Comparison of ENCODE assay signal across 3 cellular contexts in genomic region chr2:10278763-10279471, GRCh38.
TF ChIP-seq lines count a peak whose summit lies in the region.

No MANE protein-coding gene starts in this region.

TF ChIP-seq in HCT116, 20 proteins besides CTCF, POLR2A, EP300 and RAD21:
- TF ChIP-seq EZH2 (IDR thresholded peaks at IDR 0.05) (no peak), TCF7L2 (IDR thresholded peaks at IDR 0.05; ENCODE audit: borderline replicate concordance, extremely low read depth, insufficient read depth, insufficient read length) (no peak), REST (IDR thresholded peaks at IDR 0.05; ENCODE audit: low read depth) (no peak), ZNF274 (IDR thresholded peaks at IDR 0.05; ENCODE audit: low read depth, low read length) (no peak), FOSL1 (IDR thresholded peaks at IDR 0.05; ENCODE audit: low read depth) (no peak), CEBPB (IDR thresholded peaks at IDR 0.05; ENCODE audit: low read depth) (no peak), JUND (IDR thresholded peaks at IDR 0.05) (no peak), CBX3 (IDR thresholded peaks at IDR 0.05; ENCODE audit: low read depth) (no peak), MAX (IDR thresholded peaks at IDR 0.05) (no peak), ATF3 (IDR thresholded peaks at IDR 0.05) (no peak)

TF ChIP-seq in HepG2, 621 proteins besides CTCF, POLR2A, EP300 and RAD21 (continues in another document):
- TF ChIP-seq BCL3 (CRISPR knock-in tag; IDR thresholded peaks at IDR 0.05) (0 out of 2 replicates have a peak, but pooled peaks have one; percentile 1), GZF1 (CRISPR knock-in tag; IDR thresholded peaks at IDR 0.05) (no peak), ZNF414 (CRISPR knock-in tag; IDR thresholded peaks at IDR 0.05) (peak; percentile 21; the same call in 1 of the 2 replicates), FOXP4 (CRISPR knock-in tag; IDR thresholded peaks at IDR 0.05) (no peak), NFIB (CRISPR knock-in tag; IDR thresholded peaks at IDR 0.05; ENCODE audit: borderline replicate concordance) (0 out of 2 replicates have a peak, but pooled peaks have one; percentile 68), ZNF331 (CRISPR knock-in tag; IDR thresholded peaks at IDR 0.05) (0 out of 2 replicates have a peak, but pooled peaks have one; percentile 4), CHD2 (IDR thresholded peaks at IDR 0.05; ENCODE audit: low read depth, low read length) (no peak), NPAS2 (CRISPR knock-in tag; IDR thresholded peaks at IDR 0.05; ENCODE audit: borderline replicate concordance) (0 out of 2 replicates have a peak, but pooled peaks have one; percentile 84), TEAD3 (CRISPR knock-in tag; optimal IDR thresholded peaks at IDR 0.05; ENCODE audit: borderline replicate concordance) (peak; percentile 5), MIER3 (CRISPR knock-in tag; IDR thresholded peaks at IDR 0.05; ENCODE audit: borderline replicate concordance) (peak; percentile 29; the same call in 1 of the 2 replicates), DBP (CRISPR knock-in tag; IDR thresholded peaks at IDR 0.05; ENCODE audit: not compliant biosample characterization) (peak; percentile 60), ZBTB38 (CRISPR knock-in tag; IDR thresholded peaks at IDR 0.05) (0 out of 2 replicates have a peak, but pooled peaks have one; percentile 28), DMTF1 (CRISPR knock-in tag; IDR thresholded peaks at IDR 0.05) (no peak), ZNF790 (CRISPR knock-in tag; IDR thresholded peaks at IDR 0.05; ENCODE audit: borderline replicate concordance) (0 out of 2 replicates have a peak, but pooled peaks have one; percentile 17), ZNF619 (CRISPR knock-in tag; IDR thresholded peaks at IDR 0.05) (no peak), NCOA1 (CRISPR knock-in tag; IDR thresholded peaks at IDR 0.05) (no peak), YEATS4 (CRISPR knock-in tag; IDR thresholded peaks at IDR 0.05; ENCODE audit: borderline replicate concordance) (peak; percentile 65; the same call in 1 of the 2 replicates), SOX13 (IDR thresholded peaks at IDR 0.05) (no peak), SOX13 (CRISPR knock-in tag; conservative IDR thresholded peaks at IDR 0.05 in 1 of 2, IDR thresholded peaks at IDR 0.05 in 1 of 2) (no peak; a peak in 1 of 4 replicates), PBX3 (CRISPR knock-in tag; IDR thresholded peaks at IDR 0.05; ENCODE audit: borderline replicate concordance) (no peak)

TF ChIP-seq in GM12891, 5 proteins besides CTCF, POLR2A, EP300 and RAD21:
- no peak for TF ChIP-seq SPI1 (IDR thresholded peaks at IDR 0.05; ENCODE audit: low read depth, low read length)
- TF ChIP-seq POU2F2 (IDR thresholded peaks at IDR 0.05; ENCODE audit: low read depth, low read length), result no peak
